In genomic region chr17:82729479-82730260, GRCh38 we compare ENCODE assay signal across 2 cellular contexts.
TF ChIP-seq lines count a peak whose summit lies in the region.

No MANE protein-coding gene starts in this region.

TF ChIP-seq in GM23338, 12 proteins besides CTCF, POLR2A, EP300 and RAD21:
- TF ChIP-seq CREB1 (CRISPR knock-in tag; IDR thresholded peaks at IDR 0.05; ENCODE audit: low read depth) (no peak), JUNB (IDR thresholded peaks at IDR 0.05; ENCODE audit: unreplicated experiment) (no peak), EZH2 (IDR thresholded peaks at IDR 0.05; ENCODE audit: low read depth, unreplicated experiment) (no peak), ETS1 (IDR thresholded peaks at IDR 0.05) (no peak), EZH2phosphoT487 (IDR thresholded peaks at IDR 0.05; ENCODE audit: unreplicated experiment) (no peak), REST (IDR thresholded peaks at IDR 0.05; ENCODE audit: unreplicated experiment) (no peak), NANOG (IDR thresholded peaks at IDR 0.05; ENCODE audit: borderline replicate concordance) (no peak), ZNF331 (CRISPR knock-in tag; IDR thresholded peaks at IDR 0.05; ENCODE audit: low read depth) (no peak), STAT1 (IDR thresholded peaks at IDR 0.05; ENCODE audit: unreplicated experiment) (no peak), POLR2AphosphoS5 (IDR thresholded peaks at IDR 0.05; ENCODE audit: low read depth) (no peak), ZNF114 (CRISPR knock-in tag; IDR thresholded peaks at IDR 0.05) (no peak), ZNF462 (CRISPR knock-in tag; IDR thresholded peaks at IDR 0.05) (no peak)

TF ChIP-seq in GM12878, 131 proteins besides CTCF, POLR2A, EP300 and RAD21:
- TF ChIP-seq SP1 (IDR thresholded peaks at IDR 0.05; ENCODE audit: low read depth, low read length): no peak
- TF ChIP-seq E4F1 (IDR thresholded peaks at IDR 0.05; ENCODE audit: borderline replicate concordance, partially characterized antibody): no peak
- no peak for TF ChIP-seq GABPA (IDR thresholded peaks at IDR 0.05; ENCODE audit: low read depth)
- TF ChIP-seq BHLHE40 (IDR thresholded peaks at IDR 0.05; ENCODE audit: borderline replicate concordance in 1 of 2, low read depth in 2 of 2, low read length in 1 of 2): no peak
- no peak for TF ChIP-seq SRF (IDR thresholded peaks at IDR 0.05; ENCODE audit: low read depth in 2 of 2, low read length in 2 of 2)
- TF ChIP-seq TAF1 (IDR thresholded peaks at IDR 0.05; ENCODE audit: borderline replicate concordance, low read depth, low read length): no peak
